17 cellular contexts compared by ENCODE assay signal in genomic region chr14:52939427-52939826, GRCh38. TPM values are rescaled to one million over a fixed set of nuclear protein-coding genes. Genes with fewer than 3 reads are reported as not detected.
DNase-seq lines count a peak whose midpoint lies in the region; ATAC-seq, FAIRE-seq and TF ChIP-seq lines count a peak whose summit lies in the region.
"Had no signal": no experiment of that assay in that cellular context is flagged by ENCODE, and none has a peak within 500 bp of the region (broad histone marks: within the 10 kb centered on the region; RNA-seq: fewer than 3 reads in every experiment).

No MANE protein-coding gene starts in this region.

- H3K27me3 Mint-ChIP-seq in endothelial cell (ENCODE audit: unreplicated experiment), result peaks cover 3% of the 10 kb centered on the region
- H3K27me3 Mint-ChIP-seq in GM23338 (ENCODE audit: insufficient read depth, low read depth, poor library complexity), result peaks cover 2% of the 10 kb centered on the region
- H3K27me3 Mint-ChIP-seq in endodermal cell (ENCODE audit: insufficient read depth), result no peaks in the 10 kb centered on the region

- H4K12ac ChIP-seq in trophoblast cell (ENCODE audit: low read depth, low read length), result no peak overlapping the region

- H3K9me2 ChIP-seq in GM23338 (ENCODE audit: insufficient read depth), result no peaks in the 10 kb centered on the region

- TF ChIP-seq EP300 in A549 (IDR thresholded peaks at IDR 0.05), result no peak

- no peak overlapping the region for H2BK120ac ChIP-seq in trophoblast cell (ENCODE audit: insufficient read depth, low read length, poor library complexity)

- no peak overlapping the region for H3K23ac ChIP-seq in trophoblast cell (ENCODE audit: low read length)

- H2AK5ac ChIP-seq in trophoblast cell (ENCODE audit: low read length), result no peak overlapping the region

- FAIRE-seq in A549 (lab: Jason Lieb, UNC) (no peak), HTR-8/SVneo (lab: Jason Lieb, UNC) (peak; percentile 46)
- FAIRE-seq: GM12891, GM19239 had no signal

- H3K36me3 ChIP-seq in trophoblast cell (ENCODE audit: control insufficient read depth in 1 of 2, insufficient read depth in 2 of 2, low read length in 2 of 2) (no peaks in the 10 kb centered on the region), GM23338 (ENCODE audit: insufficient read depth) (no peaks in the 10 kb centered on the region), uterus (no peaks in the 10 kb centered on the region), endodermal cell (ENCODE audit: control insufficient read depth, insufficient read depth, low read length) (peaks cover 70% of the 10 kb centered on the region)

- peak overlapping the region; percentile 69 for H3K4ac ChIP-seq in trophoblast cell (ENCODE audit: low read depth, low read length)

- intact Hi-C loops in uterus (cut with DNase I; ENCODE audit: low total_unique reads), result no loop called here

- TF ChIP-seq CTCF in A549 (IDR thresholded peaks at IDR 0.05) (no peak), endothelial cell (IDR thresholded peaks at IDR 0.05; ENCODE audit: unreplicated experiment) (no peak), GM23338 (conservative IDR thresholded peaks at IDR 0.05; ENCODE audit: low read depth in 2 of 2) (no peak), uterus (IDR thresholded peaks at IDR 0.05) (no peak), endodermal cell (conservative IDR thresholded peaks at IDR 0.05) (no peak)

- TF ChIP-seq RAD21 in A549 (conservative IDR thresholded peaks at IDR 0.05 in 1 of 2, IDR thresholded peaks at IDR 0.05 in 1 of 2), result no peak

- H3K4me1 Mint-ChIP-seq in endothelial cell (ENCODE audit: unreplicated experiment) (peaks cover 21% of the 10 kb centered on the region), GM23338 (peaks cover 34% of the 10 kb centered on the region), endodermal cell (peaks cover 49% of the 10 kb centered on the region)

- H3K14ac ChIP-seq in trophoblast cell (ENCODE audit: low read length), result no peak overlapping the region

- ATAC-seq in A549, result no peak
- ATAC-seq in GM23338, result no peak

- H3K18ac ChIP-seq in trophoblast cell (ENCODE audit: low read length), result no peak overlapping the region

- H3K9me3 ChIP-seq in A549, result no peaks in the 10 kb centered on the region
- H3K9me3 ChIP-seq in trophoblast cell (ENCODE audit: insufficient read depth, low read depth, low read length), result no peaks in the 10 kb centered on the region
- H3K9me3 ChIP-seq in uterus, result no peaks in the 10 kb centered on the region
- H3K9me3 ChIP-seq in endodermal cell (ENCODE audit: control insufficient read depth, low read length), result no peaks in the 10 kb centered on the region

- H4K8ac ChIP-seq in trophoblast cell (ENCODE audit: low read depth, low read length), result no peak overlapping the region

- 80% methylated on average over 1 of the region's 1 CpG for WGBS in A549 (ENCODE audit: missing lambda C conversion rate)
- WGBS in trophoblast cell (ENCODE audit: extremely low coverage, insufficient coverage, insufficient read length), result no CpG with 5 or more reads among the region's 1 CpG
- 96 to 100% methylated on average over 1 of the region's 1 CpG for WGBS in endodermal cell (ENCODE audit: insufficient coverage in 1 of 2, insufficient read length in 1 of 2), 2 experiments

- H3K4me1 ChIP-seq in A549 (peaks cover 18% of the 10 kb centered on the region; the same call in 2 of the 3 replicates), trophoblast cell (ENCODE audit: control insufficient read depth in 1 of 2, insufficient read depth in 2 of 2, low read length in 2 of 2) (no peaks in the 10 kb centered on the region), GM23338 (ENCODE audit: insufficient read depth) (peaks cover 22% of the 10 kb centered on the region), uterus (peaks cover 0 to 4% of the 10 kb centered on the region in 2 donors), endodermal cell (ENCODE audit: control insufficient read depth, insufficient read depth, low read length) (no peaks in the 10 kb centered on the region)

- H2AFZ ChIP-seq in trophoblast cell (ENCODE audit: insufficient read depth, low read length, poor library complexity) (no peak overlapping the region), GM23338 (no peak overlapping the region)

- H3K79me2 ChIP-seq in trophoblast cell (ENCODE audit: control insufficient read depth, insufficient read depth, low read length, poor library complexity) (no peaks in the 10 kb centered on the region), GM23338 (replicated peaks; ENCODE audit: insufficient read depth) (peaks cover 100% of the 10 kb centered on the region)

- H3K4me2 ChIP-seq in A549, result no peak overlapping the region
- H3K4me2 ChIP-seq in trophoblast cell (ENCODE audit: low read length), result no peak overlapping the region
- H3K4me2 ChIP-seq in GM23338, result no peak overlapping the region

- H2BK12ac ChIP-seq in trophoblast cell (ENCODE audit: low read length), result no peak overlapping the region

- H3K4me3 ChIP-seq in A549 (no peak overlapping the region), trophoblast cell (ENCODE audit: low read depth, low read length) (no peak overlapping the region), GM23338 (no peak overlapping the region), uterus (no peak overlapping the region), endodermal cell (ENCODE audit: low read length) (no peak overlapping the region)

- H4K91ac ChIP-seq in trophoblast cell (ENCODE audit: low read depth, low read length), result no peak overlapping the region

- H3K9me3 Mint-ChIP-seq in endothelial cell (ENCODE audit: unreplicated experiment) (no peaks in the 10 kb centered on the region), GM23338 (no peaks in the 10 kb centered on the region), endodermal cell (no peaks in the 10 kb centered on the region)
- H3K9me3 Mint-ChIP-seq: CD4-positive, alpha-beta T cell had no signal

- POLR2A ChIA-PET in A549 (lab: Yijun Ruan, JAX), result interaction anchor here (0.7 kb wide), 2 partner anchors 37 to 1845 kb away, joined by 3 to 6 read pairs; partner anchors contain the start of gene TRIM9

- no peak overlapping the region for H3K27ac Mint-ChIP-seq in endothelial cell (ENCODE audit: unreplicated experiment)
- no peak overlapping the region; the same call in 1 of the 2 replicates for H3K27ac Mint-ChIP-seq in GM23338
- H3K27ac Mint-ChIP-seq in endodermal cell, result no peak overlapping the region
- H3K27ac Mint-ChIP-seq: CD4-positive, alpha-beta T cell had no signal

- CTCF ChIA-PET in A549 (lab: Yijun Ruan, JAX), result interaction anchor here (0.7 to 1.0 kb wide), 4 partner anchors 9 to 232 kb away, joined by 3 to 7 read pairs (median 4); no protein-coding TSS in a partner anchor

- H3K27ac ChIP-seq in A549 (no peak overlapping the region), trophoblast cell (ENCODE audit: low read depth, low read length) (no peak overlapping the region), GM23338 (ENCODE audit: low read depth) (no peak overlapping the region), uterus (no peak overlapping the region), endodermal cell (ENCODE audit: low read depth, low read length) (no peak overlapping the region)
- H3K27ac ChIP-seq: C4-2B had no signal

- H2BK5ac ChIP-seq in trophoblast cell (ENCODE audit: low read depth, low read length, poor library complexity), result no peak overlapping the region

- DNase-seq in A549 (ENCODE audit: low read depth in 1 of 2, low spot score in 1 of 2) (no peak), HTR-8/SVneo (ENCODE audit: insufficient read length, low spot score) (no peak), endothelial cell (ENCODE audit: low spot score) (no peak), trophoblast cell (no peak), GM23338 (ENCODE audit: low spot score) (no peak), uterus (no peak), endodermal cell (no peak)
- DNase-seq in activated CD4-positive, alpha-beta T cell treated with anti-CD3 and anti-CD28 coated beads, Interleukin-2, amount 50 U/mL, for 48 hours, result no peak
- DNase-seq: 8988T; AML-193; CD4-positive, alpha-beta T cell; DMS153; DMS79; HCEC 1CT had no signal

- no peak for TF ChIP-seq POLR2A in A549 (IDR thresholded peaks at IDR 0.05; ENCODE audit: low read length)
- TF ChIP-seq POLR2A in uterus (IDR thresholded peaks at IDR 0.05), result no peak

- no peaks in the 10 kb centered on the region; the same call in none of the 2 replicates for H4K20me1 ChIP-seq in GM23338 (replicated peaks; ENCODE audit: insufficient read depth)

- no peaks in the 10 kb centered on the region for H3K79me1 ChIP-seq in trophoblast cell (ENCODE audit: low read length)

- H3K27me3 ChIP-seq in trophoblast cell (ENCODE audit: insufficient read depth, low read length) (no peaks in the 10 kb centered on the region), GM23338 (ENCODE audit: insufficient read depth) (no peaks in the 10 kb centered on the region), uterus (no peaks in the 10 kb centered on the region), endodermal cell (ENCODE audit: control insufficient read depth, insufficient read depth, low read length, poor library complexity, severe bottlenecking) (no peaks in the 10 kb centered on the region)

- H3K9ac ChIP-seq in trophoblast cell (ENCODE audit: low read length) (no peak overlapping the region), endodermal cell (ENCODE audit: extremely low read depth, low read length, poor library complexity, severe bottlenecking) (no peak overlapping the region)

- H3K4me3 Mint-ChIP-seq in endothelial cell (ENCODE audit: unreplicated experiment) (peak overlapping the region; percentile 12), GM23338 (no peak overlapping the region), endodermal cell (no peak overlapping the region)
- H3K4me3 Mint-ChIP-seq: CD4-positive, alpha-beta T cell had no signal

- H3K36me3 Mint-ChIP-seq in endothelial cell (ENCODE audit: low read depth, unreplicated experiment) (peaks cover 7% of the 10 kb centered on the region), GM23338 (ENCODE audit: low read depth) (peaks cover 14% of the 10 kb centered on the region), endodermal cell (ENCODE audit: low read depth) (peaks cover 45% of the 10 kb centered on the region)

- no peaks in the 10 kb centered on the region for H3F3A ChIP-seq in GM23338 (replicated peaks; ENCODE audit: low read depth)

TF ChIP-seq in A549, 52 proteins besides CTCF, POLR2A, EP300 and RAD21 (continues in another document):
- TF ChIP-seq GATA3 (IDR thresholded peaks at IDR 0.05; ENCODE audit: borderline replicate concordance), result no peak

RNA-seq across cellular contexts. Expression of gene FERMT2, which starts 11.4 kb away (rescaled TPM):
- polyA plus RNA-seq in A549 (2011; rRNA removed) (76.6 and 102 TPM in 2 replicates), A549 (2017; fragmentation: RNase III; extraction: RNeasy Plus Mini Kit Qiagen cat#74134 plus additional on column Dnase treatment) (42.9 to 46.8 TPM (median 44.1 TPM) in 3 replicates), GM23338 (2016; fragmentation: Nextera tagmentation; extraction: Ambion mirVana) (148 and 152 TPM in 2 replicates)
- 25.4 and 25.5 TPM in 2 replicates for polyA plus RNA-seq in A549 (2012; cell fraction: cytosol; rRNA removed)
- 18.2 and 22.7 TPM in 2 replicates for polyA plus RNA-seq in A549 (2012; cell fraction: nucleus; rRNA removed)
- polyA minus RNA-seq in A549 (2011; rRNA and poly(A)+ RNA removed), result 28.6 and 28.7 TPM in 2 replicates
- total RNA-seq in endothelial cell (ENCODE audit: unreplicated experiment) (188 TPM), uterus (100 to 1,000 TPM in 3 of 4 donors, 10 to 100 TPM in 1; 98.2 to 201 (median 180) TPM), endodermal cell (100 to 1,000 TPM; 350 to 377 TPM)
- 83.9 and 88.7 TPM in 2 replicates for polyA plus RNA-seq in trophoblast cell (2013)
- 102 and 108 TPM in 2 replicates for total RNA-seq in GM23338 (2014; rRNA removed; shearing (Covaris generic))
- polyA plus RNA-seq in endodermal cell (2013, experiment 1 of 2), result 103 TPM
- polyA plus RNA-seq in endodermal cell (2013, experiment 2 of 2), result 104 TPM
